In the genomic region with DNA sequence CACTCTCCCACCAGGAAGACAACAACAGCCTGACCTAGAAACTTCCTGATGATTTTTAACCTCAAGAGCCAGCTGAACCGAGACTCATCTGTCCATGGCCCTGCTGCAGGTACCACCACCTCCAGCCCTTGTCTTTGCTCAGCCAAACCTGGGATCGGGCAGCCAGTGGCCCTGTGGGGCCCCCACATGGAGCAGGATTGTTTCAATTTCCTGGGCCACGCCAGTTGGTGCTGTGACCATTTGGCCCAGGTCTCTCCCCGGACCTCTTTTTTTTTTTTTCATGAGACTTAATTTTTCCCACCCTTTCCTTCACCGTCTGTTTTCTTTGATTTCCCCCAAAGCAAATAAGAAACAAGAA, we compare ENCODE assay signal across 9 cellular contexts. TPM values are rescaled to one million over a fixed set of nuclear protein-coding genes. Genes with fewer than 3 reads are reported as not detected.
A peak's percentile ranks its signal among the peaks of the same experiment; 100 is the strongest.
DNase-seq lines count a peak whose midpoint lies in the region; ATAC-seq, FAIRE-seq and TF ChIP-seq lines count a peak whose summit lies in the region.
"Had no signal": no experiment of that assay in that cellular context is flagged by ENCODE, and none has a peak within 500 bp of the region (broad histone marks: within the 10 kb centered on the region; RNA-seq: fewer than 3 reads in every experiment).

No MANE protein-coding gene starts in this region.

- peaks cover 0 to 3% of the 10 kb centered on the region in 2 donors for H3K36me3 ChIP-seq in kidney (ENCODE audit: control insufficient read depth in 1 of 2, insufficient read depth in 2 of 2, low read length in 2 of 2)
- H3K36me3 ChIP-seq in thoracic aorta: peaks cover 9% of the 10 kb centered on the region
- no peaks in the 10 kb centered on the region for H3K36me3 ChIP-seq in CD8-positive, alpha-beta T cell (ENCODE audit: insufficient read depth, low read length)
- H3K36me3 ChIP-seq: right lobe of liver had no signal

- no peak for FAIRE-seq in kidney (lab: Jason Lieb, UNC)
- FAIRE-seq: endothelial cell of umbilical vein had no signal

- in situ Hi-C loops in astrocyte of the cerebellum (cut with HindIII; ENCODE audit: low sequenced_read_pairs): no loop called here

- TF ChIP-seq CTCF in astrocyte of the cerebellum (IDR thresholded peaks at IDR 0.05; ENCODE audit: low read depth, low read length, missing control alignments) (no peak), kidney (IDR thresholded peaks at IDR 0.05; ENCODE audit: borderline replicate concordance, extremely low read depth, insufficient read depth) (no peak), thoracic aorta (IDR thresholded peaks at IDR 0.05) (no peak)
- TF ChIP-seq CTCF in CD8-positive, alpha-beta T cell (IDR thresholded peaks at IDR 0.05): no peak

- H3K4me1 ChIP-seq in kidney (ENCODE audit: control insufficient read depth in 1 of 2, insufficient read depth in 1 of 2, low read depth in 1 of 2, low read length in 2 of 2) (peaks cover 12 to 25% of the 10 kb centered on the region in 2 donors), thoracic aorta (ENCODE audit: control insufficient read depth in 1 of 2, low read depth in 2 of 2) (peaks cover 45 to 72% of the 10 kb centered on the region in 2 donors)
- H3K4me1 ChIP-seq in CD8-positive, alpha-beta T cell (ENCODE audit: insufficient read depth, low read length): peaks cover 14% of the 10 kb centered on the region
- H3K4me1 ChIP-seq: right lobe of liver, testis had no signal

- CTCF ChIA-PET in CD8-positive, alpha-beta T cell (lab: Charles Lee): no interaction called here

- peaks cover 14% of the 10 kb centered on the region for H3K4me1 Mint-ChIP-seq in CD8-positive, alpha-beta T cell (ENCODE audit: low read depth)

- no peaks in the 10 kb centered on the region for H3K27me3 ChIP-seq in thoracic aorta (replicated peaks; ENCODE audit: insufficient read depth)
- H3K27me3 ChIP-seq in CD8-positive, alpha-beta T cell (ENCODE audit: insufficient read depth, low read length): no peaks in the 10 kb centered on the region
- H3K27me3 ChIP-seq: right lobe of liver, testis had no signal

- H3K4me3 Mint-ChIP-seq in CD8-positive, alpha-beta T cell: no peak overlapping the region
- H3K4me3 Mint-ChIP-seq: T-cell had no signal

- H3K9me3 Mint-ChIP-seq in CD8-positive, alpha-beta T cell: no peaks in the 10 kb centered on the region
- H3K9me3 Mint-ChIP-seq: T-cell had no signal

- H3K9me3 ChIP-seq in kidney (ENCODE audit: control insufficient read depth in 1 of 2, low read length in 2 of 2) (no peaks in the 10 kb centered on the region), thoracic aorta (no peaks in the 10 kb centered on the region)
- H3K9me3 ChIP-seq in CD8-positive, alpha-beta T cell (ENCODE audit: low read length): no peaks in the 10 kb centered on the region
- H3K9me3 ChIP-seq: right lobe of liver, testis had no signal

- H3K27me3 Mint-ChIP-seq in CD8-positive, alpha-beta T cell (ENCODE audit: low read depth): no peaks in the 10 kb centered on the region

- POLR2A ChIA-PET in CD8-positive, alpha-beta T cell (lab: Charles Lee): no interaction called here

- intact Hi-C loops in kidney (cut with DNase I): no loop called here
- intact Hi-C loops in CD8-positive, alpha-beta T cell (cut with DNase I, micrococcal nuclease): no loop called here

- DNase-seq in astrocyte of the cerebellum (ENCODE audit: low read depth): no peak
- DNase-seq in kidney: no peak
- DNase-seq in thoracic aorta (ENCODE audit: low spot score): no peak
- no peak for DNase-seq in NCI-H82 treated with DMSO at 0.1 percent for 48 hours (lab: John Stamatoyannopoulos, UW; ENCODE audit: unreplicated experiment)
- DNase-seq in CD8-positive, alpha-beta T cell: no peak
- DNase-seq: right lobe of liver, T-cell, testis had no signal

- no peak for ATAC-seq in thoracic aorta (ENCODE audit: insufficient number of reproducible peaks, low FRiP score, low read depth)
- ATAC-seq in CD8-positive, alpha-beta T cell: no peak
- ATAC-seq: right lobe of liver, T-cell had no signal

- peak overlapping the region in 1 of 2 donors; percentile 57 for H3K9ac ChIP-seq in kidney (ENCODE audit: low read length in 2 of 2)

- H3K36me3 Mint-ChIP-seq in CD8-positive, alpha-beta T cell: no peaks in the 10 kb centered on the region

- peak overlapping the region; percentile 59 to 65 for H3K27ac ChIP-seq in kidney (ENCODE audit: low read depth in 2 of 2, low read length in 2 of 2)
- peak overlapping the region; percentile 91 to 96 for H3K27ac ChIP-seq in thoracic aorta
- H3K27ac ChIP-seq in CD8-positive, alpha-beta T cell (ENCODE audit: low read depth, low read length): no peak overlapping the region
- H3K27ac ChIP-seq: testis had no signal

- no peak overlapping the region for H3K27ac Mint-ChIP-seq in CD8-positive, alpha-beta T cell
- H3K27ac Mint-ChIP-seq: T-cell had no signal

- peak overlapping the region; percentile 82 for H3K4me3 ChIP-seq in astrocyte of the cerebellum (ENCODE audit: low read depth, low read length)
- H3K4me3 ChIP-seq in kidney (ENCODE audit: low read length in 2 of 2): peak overlapping the region in 1 of 2 donors; percentile 5
- H3K4me3 ChIP-seq in thoracic aorta: peak overlapping the region; percentile 84
- no peak overlapping the region for H3K4me3 ChIP-seq in CD8-positive, alpha-beta T cell (ENCODE audit: low read depth, low read length)
- H3K4me3 ChIP-seq: right lobe of liver, testis had no signal

RNA-seq across cellular contexts. Expression of a gene that starts 8.3 kb away (rescaled TPM):
- 61.9 TPM for total RNA-seq in kidney
- polyA plus RNA-seq in kidney (ENCODE audit: insufficient read depth, low read depth, low replicate concordance): 30.7 TPM
- 10 to 100 TPM; 53.3 to 73.0 TPM for total RNA-seq in thoracic aorta
- 10 to 100 TPM; 13.7 to 15.0 TPM for total RNA-seq in CD8-positive, alpha-beta T cell

RNA-seq across cellular contexts. Expression of a gene that starts 22.4 kb away (rescaled TPM):
- total RNA-seq in kidney (not detected), thoracic aorta (not detected)
- polyA plus RNA-seq in kidney (ENCODE audit: insufficient read depth, low read depth, low replicate concordance): not detected
- not detected for total RNA-seq in CD8-positive, alpha-beta T cell
- total RNA-seq: endothelial cell of umbilical vein, right lobe of liver, T-cell had no signal
- polyA plus RNA-seq: endothelial cell of umbilical vein had no signal

RNA-seq across cellular contexts. Expression of a gene that starts 25.0 kb away (rescaled TPM):
- total RNA-seq in kidney (22.6 TPM), thoracic aorta (10 to 100 TPM in 1 of 2 donors, 1 to 10 TPM in 1; 6.2 to 11.5 TPM)
- 4.4 TPM for polyA plus RNA-seq in kidney (ENCODE audit: insufficient read depth, low read depth, low replicate concordance)
- total RNA-seq in CD8-positive, alpha-beta T cell: under 1 TPM; 0.57 to 0.64 TPM

RNA-seq across cellular contexts. Expression of a gene that starts 36.9 kb away (rescaled TPM):
- total RNA-seq in kidney: 99.0 TPM
- 12.1 TPM for polyA plus RNA-seq in kidney (ENCODE audit: insufficient read depth, low read depth, low replicate concordance)
- 10 to 100 TPM; 26.8 to 33.3 TPM for total RNA-seq in thoracic aorta
- total RNA-seq in CD8-positive, alpha-beta T cell: 1 to 10 TPM; 2.3 to 3.2 TPM

RNA-seq across cellular contexts. Expression of a gene that starts 40.4 kb away (rescaled TPM):
- 27.0 TPM for total RNA-seq in kidney
- polyA plus RNA-seq in kidney (ENCODE audit: insufficient read depth, low read depth, low replicate concordance): 12.3 TPM
- total RNA-seq in thoracic aorta: 1 to 10 TPM in 1 of 2 donors, under 1 TPM in 1; 0.56 to 3.8 TPM
- total RNA-seq in CD8-positive, alpha-beta T cell: not detected
- total RNA-seq: T-cell had no signal

Comparison
In these comparisons a context has a peak if more than half of its experiments do, and no peak if none do; other contexts are left out.
1. RNA of a gene that starts 25.0 kb away (total RNA-seq): 22.6 TPM in kidney (single experiment) and 6.2 to 11.5 TPM in thoracic aorta; 0.57 to 0.64 TPM in CD8-positive, alpha-beta T cell; every median in the first group is over 4 times any median in the second.